In genomic region chr7:84362828-84363227, GRCh38 we compare ENCODE assay signal across 32 cellular contexts.
"Had no signal": no experiment of that assay in that cellular context is flagged by ENCODE, and none has a peak within 500 bp of the region (broad histone marks: within the 10 kb centered on the region; RNA-seq: fewer than 3 reads in every experiment).

No MANE protein-coding gene starts in this region.

- H3K27ac Mint-ChIP-seq: activated B cell treated with CpG ODN at 0.5 μM for 24 hours; activated CD4-positive, alpha-beta T cell treated with anti-CD3 and anti-CD28 coated beads for 36 hours; activated naive CD8-positive, alpha-beta T cell; dendritic cell treated with granulocyte-macrophage colony-stimulating factor and Interleukin-4, amounts not matched to agents 40 ng/mL and 50 ng/mL, for 4 days; endodermal cell; natural killer cell treated with Interleukin-12 subunit alpha and Interleukin-12 subunit beta and Interleukin-15 and Interleukin-18, amount 100 ng/mL, for 72 hours; stimulated activated effector memory CD8-positive, alpha-beta T cell treated with anti-CD3 and anti-CD28 coated beads, Interleukin-12 subunit alpha, Interleukin-12 subunit beta, amount 100 ng/mL, for 72 hours; stimulated activated naive CD8-positive, alpha-beta T cell treated with anti-CD3 and anti-CD28 coated beads, Interleukin-15, Interleukin-2, amounts not matched to agents 100 ng/mL and 50 ng/mL, for 24 hours had no signal

- H3K36me3 ChIP-seq: heart left ventricle, left lung, lower lobe of right lung, neutrophil, ovary, prostate gland, thyroid gland, upper lobe of right lung had no signal

- ATAC-seq: activated CD4-positive, alpha-beta T cell treated with anti-CD3 and anti-CD28 coated beads for 36 hours; esophagus mucosa; foreskin keratinocyte; heart left ventricle; left lung; lower lobe of right lung; mucosa of descending colon; natural killer cell treated with Interleukin-12 subunit alpha and Interleukin-12 subunit beta and Interleukin-15 and Interleukin-18, amount 100 ng/mL, for 72 hours; sciatic nerve; stimulated activated effector memory CD8-positive, alpha-beta T cell treated with anti-CD3 and anti-CD28 coated beads, Interleukin-12 subunit alpha, Interleukin-12 subunit beta, amount 100 ng/mL, for 72 hours; upper lobe of right lung had no signal

- H3K4me1 ChIP-seq: heart left ventricle, left lung, lower lobe of right lung, prostate gland, thyroid gland, upper lobe of right lung had no signal

- H3K9me3 Mint-ChIP-seq: stimulated activated naive CD8-positive, alpha-beta T cell treated with anti-CD3 and anti-CD28 coated beads, Interleukin-15, Interleukin-2, amounts not matched to agents 100 ng/mL and 50 ng/mL, for 24 hours had no signal

- H3K36me3 Mint-ChIP-seq: activated naive CD8-positive, alpha-beta T cell; natural killer cell treated with Interleukin-12 subunit alpha and Interleukin-12 subunit beta and Interleukin-15 and Interleukin-18, amount 100 ng/mL, for 72 hours; stimulated activated effector memory CD8-positive, alpha-beta T cell treated with anti-CD3 and anti-CD28 coated beads, Interleukin-12 subunit alpha, Interleukin-12 subunit beta, amount 100 ng/mL, for 72 hours had no signal

- H3K27ac ChIP-seq: foreskin keratinocyte, heart left ventricle, left lung, lower lobe of right lung, neutrophil, ovary, prostate gland, skin epidermis, thyroid gland, upper lobe of right lung had no signal

- H3K27me3 Mint-ChIP-seq: activated B cell treated with CpG ODN at 0.5 μM for 24 hours; activated naive CD8-positive, alpha-beta T cell; central memory CD8-positive, alpha-beta T cell; dendritic cell treated with granulocyte-macrophage colony-stimulating factor and Interleukin-4, amounts not matched to agents 40 ng/mL and 50 ng/mL, for 4 days; natural killer cell treated with Interleukin-12 subunit alpha and Interleukin-12 subunit beta and Interleukin-15 and Interleukin-18, amount 100 ng/mL, for 72 hours; stimulated activated naive CD8-positive, alpha-beta T cell treated with anti-CD3 and anti-CD28 coated beads, Interleukin-15, Interleukin-2, amounts not matched to agents 100 ng/mL and 50 ng/mL, for 24 hours had no signal

- H3K4me3 ChIP-seq: heart left ventricle, left lung, lower lobe of right lung, mucosa of descending colon, ovary, prostate gland, skin epidermis, thyroid gland, upper lobe of right lung had no signal

- H3K9me3 ChIP-seq: heart left ventricle, lower lobe of right lung, mucosa of descending colon, neutrophil, ovary, prostate gland, thyroid gland, upper lobe of right lung had no signal

- H3K27me3 ChIP-seq: foreskin keratinocyte, heart left ventricle, left lung, neutrophil, ovary, thyroid gland, upper lobe of right lung had no signal

- DNase-seq: activated B cell treated with CpG ODN at 0.5 μM for 24 hours; activated CD4-positive, alpha-beta T cell treated with anti-CD3 and anti-CD28 coated beads for 36 hours; activated CD8-positive, alpha-beta memory T cell treated with anti-CD3 and anti-CD28 coated beads for 24 hours; activated effector memory CD4-positive, alpha-beta T cell treated with Interleukin-2 at 50 U/mL for 16 hours; activated naive CD4-positive, alpha-beta T cell treated with Interleukin-2 at 50 U/mL for 16 hours; anterior cingulate cortex; endodermal cell; foreskin keratinocyte; heart left ventricle; kidney glomerular epithelial cell; left lung; lower lobe of right lung; mesendoderm; mucosa of descending colon; ovary; retina; stimulated activated CD4-positive, alpha-beta T cell treated with anti-CD3 and anti-CD28 coated beads, Interleukin-12 subunit alpha, Interleukin-12 subunit beta, amount 100 ng/mL, for 4 hours; stimulated activated CD4-positive, alpha-beta T cell treated with anti-CD3 and anti-CD28 coated beads, Interleukin-4, amount 100 ng/mL, for 24 hours; thyroid gland; upper lobe of right lung had no signal

- H3K4me3 Mint-ChIP-seq: activated B cell treated with CpG ODN at 0.5 μM for 24 hours; activated CD4-positive, alpha-beta T cell treated with anti-CD3 and anti-CD28 coated beads for 36 hours; activated naive CD8-positive, alpha-beta T cell; central memory CD8-positive, alpha-beta T cell; dendritic cell treated with granulocyte-macrophage colony-stimulating factor and Interleukin-4, amounts not matched to agents 40 ng/mL and 50 ng/mL, for 4 days; endodermal cell; natural killer cell treated with Interleukin-12 subunit alpha and Interleukin-12 subunit beta and Interleukin-15 and Interleukin-18, amount 100 ng/mL, for 72 hours; stimulated activated effector memory CD8-positive, alpha-beta T cell treated with anti-CD3 and anti-CD28 coated beads, Interleukin-12 subunit alpha, Interleukin-12 subunit beta, amount 100 ng/mL, for 72 hours; stimulated activated naive CD8-positive, alpha-beta T cell treated with anti-CD3 and anti-CD28 coated beads, Interleukin-15, Interleukin-2, amounts not matched to agents 100 ng/mL and 50 ng/mL, for 24 hours had no signal

- H3K4me1 Mint-ChIP-seq: activated B cell treated with CpG ODN at 0.5 μM for 24 hours; activated CD4-positive, alpha-beta T cell treated with anti-CD3 and anti-CD28 coated beads for 36 hours; central memory CD8-positive, alpha-beta T cell; endodermal cell; stimulated activated effector memory CD8-positive, alpha-beta T cell treated with anti-CD3 and anti-CD28 coated beads, Interleukin-12 subunit alpha, Interleukin-12 subunit beta, amount 100 ng/mL, for 72 hours had no signal

- FAIRE-seq: bronchial epithelial cell had no signal
